ENCODE assay signal across 6 cellular contexts in genomic region chr18:10388380-10388779, GRCh38.
"Had no signal": no experiment of that assay in that cellular context is flagged by ENCODE, and none has a peak within 500 bp of the region (broad histone marks: within the 10 kb centered on the region; RNA-seq: fewer than 3 reads in every experiment).

No MANE protein-coding gene starts in this region.

- H3K4me2 ChIP-seq: GM23338 had no signal

- H3K4me3 ChIP-seq: GM23338 had no signal

- FAIRE-seq: H1, H54, HTR-8/SVneo had no signal

- ATAC-seq: GM23338 had no signal

- H2AFZ ChIP-seq: GM23338 had no signal

- DNase-seq: H9, HCEC 1CT had no signal
